ENCODE assay signal across 1 cellular context in the genomic region with DNA sequence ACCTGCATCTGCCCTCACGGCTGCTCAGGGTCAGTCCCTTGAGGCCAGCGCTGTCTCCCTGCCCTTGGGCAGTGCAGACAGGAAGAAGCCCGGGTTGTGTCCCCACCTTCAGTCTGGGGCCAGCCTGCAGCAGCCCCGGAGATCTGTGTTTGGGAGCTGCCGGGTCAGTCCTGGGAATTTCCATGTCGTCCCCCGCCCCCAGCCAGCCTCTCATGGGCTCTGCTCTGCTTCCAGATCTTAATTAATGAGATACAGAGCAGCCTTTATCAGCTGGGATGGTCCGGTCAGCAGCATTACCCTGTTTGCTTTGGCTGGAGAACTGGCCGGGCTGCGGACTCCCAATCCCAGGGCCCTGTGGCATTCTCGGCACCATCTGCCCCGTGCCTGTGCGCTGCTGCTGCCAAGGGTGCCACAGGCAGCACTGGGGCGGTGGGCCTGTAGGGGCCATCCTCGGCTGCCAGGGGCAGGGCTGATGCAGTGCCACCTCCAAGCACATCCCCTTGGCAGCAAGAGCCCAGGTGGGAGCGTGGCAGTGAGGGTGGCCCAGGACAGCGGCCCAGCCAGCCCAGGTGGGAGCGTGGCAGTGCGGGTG.
TF ChIP-seq lines count a peak whose summit lies in the region.

No MANE protein-coding gene starts in this region.

TF ChIP-seq in GM23338, 12 proteins besides CTCF, POLR2A, EP300 and RAD21 (continued from another document):
- TF ChIP-seq, protein P1, sequence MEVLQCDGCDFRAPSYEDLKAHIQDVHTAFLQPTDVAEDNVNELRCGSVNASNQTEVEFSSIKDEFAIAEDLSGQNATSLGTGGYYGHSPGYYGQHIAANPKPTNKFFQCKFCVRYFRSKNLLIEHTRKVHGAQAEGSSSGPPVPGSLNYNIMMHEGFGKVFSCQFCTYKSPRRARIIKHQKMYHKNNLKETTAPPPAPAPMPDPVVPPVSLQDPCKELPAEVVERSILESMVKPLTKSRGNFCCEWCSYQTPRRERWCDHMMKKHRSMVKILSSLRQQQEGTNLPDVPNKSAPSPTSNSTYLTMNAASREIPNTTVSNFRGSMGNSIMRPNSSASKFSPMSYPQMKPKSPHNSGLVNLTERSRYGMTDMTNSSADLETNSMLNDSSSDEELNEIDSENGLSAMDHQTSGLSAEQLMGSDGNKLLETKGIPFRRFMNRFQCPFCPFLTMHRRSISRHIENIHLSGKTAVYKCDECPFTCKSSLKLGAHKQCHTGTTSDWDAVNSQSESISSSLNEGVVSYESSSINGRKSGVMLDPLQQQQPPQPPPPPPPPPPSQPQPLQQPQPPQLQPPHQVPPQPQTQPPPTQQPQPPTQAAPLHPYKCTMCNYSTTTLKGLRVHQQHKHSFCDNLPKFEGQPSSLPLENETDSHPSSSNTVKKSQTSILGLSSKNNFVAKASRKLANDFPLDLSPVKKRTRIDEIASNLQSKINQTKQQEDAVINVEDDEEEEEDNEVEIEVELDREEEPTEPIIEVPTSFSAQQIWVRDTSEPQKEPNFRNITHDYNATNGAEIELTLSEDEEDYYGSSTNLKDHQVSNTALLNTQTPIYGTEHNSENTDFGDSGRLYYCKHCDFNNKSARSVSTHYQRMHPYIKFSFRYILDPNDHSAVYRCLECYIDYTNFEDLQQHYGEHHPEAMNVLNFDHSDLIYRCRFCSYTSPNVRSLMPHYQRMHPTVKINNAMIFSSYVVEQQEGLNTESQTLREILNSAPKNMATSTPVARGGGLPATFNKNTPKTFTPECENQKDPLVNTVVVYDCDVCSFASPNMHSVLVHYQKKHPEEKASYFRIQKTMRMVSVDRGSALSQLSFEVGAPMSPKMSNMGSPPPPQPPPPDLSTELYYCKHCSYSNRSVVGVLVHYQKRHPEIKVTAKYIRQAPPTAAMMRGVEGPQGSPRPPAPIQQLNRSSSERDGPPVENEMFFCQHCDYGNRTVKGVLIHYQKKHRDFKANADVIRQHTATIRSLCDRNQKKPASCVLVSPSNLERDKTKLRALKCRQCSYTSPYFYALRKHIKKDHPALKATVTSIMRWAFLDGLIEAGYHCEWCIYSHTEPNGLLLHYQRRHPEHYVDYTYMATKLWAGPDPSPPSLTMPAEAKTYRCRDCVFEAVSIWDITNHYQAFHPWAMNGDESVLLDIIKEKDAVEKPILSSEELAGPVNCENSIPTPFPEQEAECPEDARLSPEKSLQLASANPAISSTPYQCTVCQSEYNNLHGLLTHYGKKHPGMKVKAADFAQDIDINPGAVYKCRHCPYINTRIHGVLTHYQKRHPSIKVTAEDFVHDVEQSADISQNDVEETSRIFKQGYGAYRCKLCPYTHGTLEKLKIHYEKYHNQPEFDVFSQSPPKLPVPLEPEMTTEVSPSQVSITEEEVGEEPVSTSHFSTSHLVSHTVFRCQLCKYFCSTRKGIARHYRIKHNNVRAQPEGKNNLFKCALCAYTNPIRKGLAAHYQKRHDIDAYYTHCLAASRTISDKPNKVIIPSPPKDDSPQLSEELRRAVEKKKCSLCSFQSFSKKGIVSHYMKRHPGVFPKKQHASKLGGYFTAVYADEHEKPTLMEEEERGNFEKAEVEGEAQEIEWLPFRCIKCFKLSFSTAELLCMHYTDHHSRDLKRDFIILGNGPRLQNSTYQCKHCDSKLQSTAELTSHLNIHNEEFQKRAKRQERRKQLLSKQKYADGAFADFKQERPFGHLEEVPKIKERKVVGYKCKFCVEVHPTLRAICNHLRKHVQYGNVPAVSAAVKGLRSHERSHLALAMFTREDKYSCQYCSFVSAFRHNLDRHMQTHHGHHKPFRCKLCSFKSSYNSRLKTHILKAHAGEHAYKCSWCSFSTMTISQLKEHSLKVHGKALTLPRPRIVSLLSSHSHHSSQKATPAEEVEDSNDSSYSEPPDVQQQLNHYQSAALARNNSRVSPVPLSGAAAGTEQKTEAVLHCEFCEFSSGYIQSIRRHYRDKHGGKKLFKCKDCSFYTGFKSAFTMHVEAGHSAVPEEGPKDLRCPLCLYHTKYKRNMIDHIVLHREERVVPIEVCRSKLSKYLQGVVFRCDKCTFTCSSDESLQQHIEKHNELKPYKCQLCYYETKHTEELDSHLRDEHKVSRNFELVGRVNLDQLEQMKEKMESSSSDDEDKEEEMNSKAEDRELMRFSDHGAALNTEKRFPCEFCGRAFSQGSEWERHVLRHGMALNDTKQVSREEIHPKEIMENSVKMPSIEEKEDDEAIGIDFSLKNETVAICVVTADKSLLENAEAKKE (CRISPR knock-in tag; IDR thresholded peaks at IDR 0.05), result no peak
